ENCODE assay signal across 15 cellular contexts in the genomic region with DNA sequence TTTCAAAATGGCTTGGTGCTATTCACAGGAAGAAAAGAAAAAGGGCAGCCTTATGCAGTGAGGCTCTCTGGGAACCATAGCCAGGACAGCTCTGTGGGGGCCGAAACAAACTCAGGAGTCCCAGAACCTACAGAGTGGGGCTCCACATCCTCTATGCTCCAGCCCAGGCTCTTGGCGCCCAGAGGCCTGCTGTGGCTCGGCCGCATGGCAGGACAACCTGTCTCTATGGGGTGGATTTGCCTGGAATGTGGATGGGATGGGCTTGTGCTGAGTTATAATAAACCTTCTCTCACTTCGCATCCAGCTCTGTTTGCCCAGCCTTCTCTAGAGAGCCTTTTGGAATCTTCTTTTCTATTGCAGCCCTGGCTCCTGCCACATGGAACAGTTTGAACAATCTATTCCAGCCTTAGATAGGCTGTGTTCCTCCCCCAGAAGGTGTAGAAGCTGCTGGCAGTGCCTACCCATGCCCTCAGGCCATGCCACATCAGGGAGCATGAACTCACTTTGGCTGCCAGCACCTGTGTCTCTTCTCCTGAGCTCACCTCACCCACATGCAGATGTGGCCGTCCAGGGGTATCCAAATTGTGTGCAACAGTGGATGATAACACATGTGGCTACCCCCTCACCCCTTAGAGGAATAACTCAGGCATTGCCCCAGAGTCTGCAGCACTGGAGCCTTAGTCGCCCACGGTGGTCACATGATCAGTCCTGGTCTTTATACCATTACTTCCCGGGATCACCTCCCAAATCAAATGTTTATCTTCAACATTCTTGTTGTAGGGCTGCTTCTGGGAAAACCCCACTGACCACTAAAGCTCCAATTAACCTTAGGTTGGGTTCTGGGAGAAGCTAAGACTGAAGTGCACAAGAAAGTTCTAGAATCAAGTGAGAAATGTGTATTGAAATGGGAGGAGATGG.
DNase-seq lines count a peak whose midpoint lies in the region; ATAC-seq and TF ChIP-seq lines count a peak whose summit lies in the region.
"Had no signal": no experiment of that assay in that cellular context is flagged by ENCODE, and none has a peak within 500 bp of the region (broad histone marks: within the 10 kb centered on the region; RNA-seq: fewer than 3 reads in every experiment).

No MANE protein-coding gene starts in this region.

- peak overlapping the region in 4 of 5 donors; percentile 26 to 83 (median 74) for H3K27ac ChIP-seq in stomach
- H3K27ac ChIP-seq in RWPE1: no peak overlapping the region
- H3K27ac ChIP-seq: KMS-11 had no signal

- H3K4me3 ChIP-seq in kidney epithelial cell (ENCODE audit: low read depth, low read length) (no peak overlapping the region), stomach (no peak overlapping the region)

- 22 to 54% (median 47%) methylated on average over 8 to 9 of the region's 9 CpGs for WGBS in stomach, 5 donors

- H3K36me3 Mint-ChIP-seq in chondrocyte (ENCODE audit: low read depth): no peaks in the 10 kb centered on the region
- no peaks in the 10 kb centered on the region for H3K36me3 Mint-ChIP-seq in activated T-helper 17 cell treated with anti-CD3 and anti-CD28 coated beads, Interleukin-2, amount 50 U/mL, for 72 hours (ENCODE audit: low read depth)
- no peaks in the 10 kb centered on the region for H3K36me3 Mint-ChIP-seq in glutamatergic neuron (ENCODE audit: unreplicated experiment)
- H3K36me3 Mint-ChIP-seq: stimulated activated memory B cell treated with anti-CD40 and anti-IgM and Interleukin-4, amounts not matched to agents 10 μg/mL and 1 μg/mL and 100 μg/mL, for 72 hours had no signal

- H3K4me3 Mint-ChIP-seq in chondrocyte (ENCODE audit: unreplicated experiment) (no peak overlapping the region), glutamatergic neuron (ENCODE audit: unreplicated experiment) (no peak overlapping the region)
- H3K4me3 Mint-ChIP-seq in activated T-helper 17 cell treated with anti-CD3 and anti-CD28 coated beads, Interleukin-2, amount 50 U/mL, for 72 hours: no peak overlapping the region
- H3K4me3 Mint-ChIP-seq: CD4-positive, alpha-beta T cell; stimulated activated memory B cell treated with anti-CD40 and anti-IgM and Interleukin-4, amounts not matched to agents 10 μg/mL and 1 μg/mL and 100 μg/mL, for 72 hours had no signal

- H3K9me3 ChIP-seq in stomach: no peaks in the 10 kb centered on the region

- TF ChIP-seq EP300 in stomach (IDR thresholded peaks at IDR 0.05): no peak

- H3K27ac Mint-ChIP-seq in chondrocyte (ENCODE audit: unreplicated experiment): peak overlapping the region; percentile 69
- H3K27ac Mint-ChIP-seq in activated T-helper 17 cell treated with anti-CD3 and anti-CD28 coated beads, Interleukin-2, amount 50 U/mL, for 72 hours: no peak overlapping the region
- no peak overlapping the region for H3K27ac Mint-ChIP-seq in glutamatergic neuron (ENCODE audit: unreplicated experiment)
- H3K27ac Mint-ChIP-seq: CD4-positive, alpha-beta T cell; stimulated activated memory B cell treated with anti-CD40 and anti-IgM and Interleukin-4, amounts not matched to agents 10 μg/mL and 1 μg/mL and 100 μg/mL, for 72 hours had no signal

- CTCF ChIA-PET in RWPE1 (lab: Yijun Ruan, JAX): interaction anchor here (0.5 to 0.8 kb wide), 2 partner anchors 60 to 377 kb away, joined by 4 to 7 read pairs; no protein-coding TSS in a partner anchor

- no peak for ATAC-seq in activated T-helper 17 cell treated with anti-CD3 and anti-CD28 coated beads, Interleukin-2, amount 50 U/mL, for 72 hours (replicated peaks)

- H3K9me3 Mint-ChIP-seq in chondrocyte (ENCODE audit: low read depth): no peaks in the 10 kb centered on the region
- H3K9me3 Mint-ChIP-seq in activated T-helper 17 cell treated with anti-CD3 and anti-CD28 coated beads, Interleukin-2, amount 50 U/mL, for 72 hours: no peaks in the 10 kb centered on the region
- no peaks in the 10 kb centered on the region for H3K9me3 Mint-ChIP-seq in glutamatergic neuron (ENCODE audit: unreplicated experiment)
- H3K9me3 Mint-ChIP-seq: CD4-positive, alpha-beta T cell; stimulated activated memory B cell treated with anti-CD40 and anti-IgM and Interleukin-4, amounts not matched to agents 10 μg/mL and 1 μg/mL and 100 μg/mL, for 72 hours had no signal

- intact Hi-C loops in stomach (cut with DNase I; ENCODE audit: low total_unique reads): no loop called here

- DNase-seq in HS-5 (ENCODE audit: low read depth) (peak; percentile 3), chondrocyte (ENCODE audit: low spot score) (no peak), kidney epithelial cell (ENCODE audit: low read depth) (peak; percentile 55), stomach (no peak), SKM-1 treated with dmso at 0.1 percent for 144 hours (lab: John Stamatoyannopoulos, UW; ENCODE audit: unreplicated experiment) (no peak), RWPE1 (ENCODE audit: low spot score) (no peak), glutamatergic neuron (no peak)
- DNase-seq: activated CD4-positive, alpha-beta T cell treated with anti-CD3 and anti-CD28 coated beads for 1 hour; CD4-positive, alpha-beta T cell; GDM1; NCI-H2029; stimulated activated CD4-positive, alpha-beta T cell treated with anti-CD3 and anti-CD28 coated beads, Interleukin-4, amount 100 ng/mL, for 1 hour had no signal

- H3K36me3 ChIP-seq in kidney epithelial cell (ENCODE audit: control insufficient read depth, insufficient read depth, low read length) (no peaks in the 10 kb centered on the region), stomach (no peaks in the 10 kb centered on the region)

- no peaks in the 10 kb centered on the region for H3K27me3 ChIP-seq in kidney epithelial cell (ENCODE audit: control insufficient read depth, insufficient read depth, low read length)
- no peaks in the 10 kb centered on the region for H3K27me3 ChIP-seq in stomach

- TF ChIP-seq POLR2A in stomach (IDR thresholded peaks at IDR 0.05): no peak

- POLR2A ChIA-PET in RWPE1 (lab: Yijun Ruan, JAX; ENCODE audit: low non-redundant PET): no interaction called here

- no peaks in the 10 kb centered on the region for H3K27me3 Mint-ChIP-seq in chondrocyte (ENCODE audit: low read depth)
- no peaks in the 10 kb centered on the region for H3K27me3 Mint-ChIP-seq in activated T-helper 17 cell treated with anti-CD3 and anti-CD28 coated beads, Interleukin-2, amount 50 U/mL, for 72 hours
- H3K27me3 Mint-ChIP-seq in glutamatergic neuron (ENCODE audit: unreplicated experiment): no peaks in the 10 kb centered on the region
- H3K27me3 Mint-ChIP-seq: CD4-positive, alpha-beta T cell had no signal

- H3K4me1 Mint-ChIP-seq in chondrocyte (ENCODE audit: low read depth) (peaks cover 48% of the 10 kb centered on the region), glutamatergic neuron (ENCODE audit: low read depth, unreplicated experiment) (peaks cover 4% of the 10 kb centered on the region)
- H3K4me1 Mint-ChIP-seq in activated T-helper 17 cell treated with anti-CD3 and anti-CD28 coated beads, Interleukin-2, amount 50 U/mL, for 72 hours: no peaks in the 10 kb centered on the region

- no peak for TF ChIP-seq CTCF in chondrocyte (IDR thresholded peaks at IDR 0.05)
- TF ChIP-seq CTCF in kidney epithelial cell (IDR thresholded peaks at IDR 0.05; ENCODE audit: insufficient read depth, low read length, poor library complexity, severe bottlenecking): no peak
- no peak for TF ChIP-seq CTCF in stomach (IDR thresholded peaks at IDR 0.05)
- TF ChIP-seq CTCF in RWPE1 (conservative IDR thresholded peaks at IDR 0.05; ENCODE audit: low read depth): no peak
- TF ChIP-seq CTCF in glutamatergic neuron (IDR thresholded peaks at IDR 0.05; ENCODE audit: partially characterized antibody, unreplicated experiment): no peak

- peaks cover 20 to 55% (median 36%) of the 10 kb centered on the region in 4 donors for H3K4me1 ChIP-seq in stomach

Comparison
In these comparisons a context has a peak if more than half of its experiments do, and no peak if none do; other contexts are left out.
1. DNase-seq: peak in HS-5 (single experiment) and kidney epithelial cell (single experiment); none in chondrocyte (single experiment), stomach (single experiment), SKM-1 treated with dmso at 0.1 percent for 144 hours (single experiment), RWPE1 (single experiment) and glutamatergic neuron (single experiment).